Comparison of ENCODE assay signal across 11 cellular contexts in the genomic region with DNA sequence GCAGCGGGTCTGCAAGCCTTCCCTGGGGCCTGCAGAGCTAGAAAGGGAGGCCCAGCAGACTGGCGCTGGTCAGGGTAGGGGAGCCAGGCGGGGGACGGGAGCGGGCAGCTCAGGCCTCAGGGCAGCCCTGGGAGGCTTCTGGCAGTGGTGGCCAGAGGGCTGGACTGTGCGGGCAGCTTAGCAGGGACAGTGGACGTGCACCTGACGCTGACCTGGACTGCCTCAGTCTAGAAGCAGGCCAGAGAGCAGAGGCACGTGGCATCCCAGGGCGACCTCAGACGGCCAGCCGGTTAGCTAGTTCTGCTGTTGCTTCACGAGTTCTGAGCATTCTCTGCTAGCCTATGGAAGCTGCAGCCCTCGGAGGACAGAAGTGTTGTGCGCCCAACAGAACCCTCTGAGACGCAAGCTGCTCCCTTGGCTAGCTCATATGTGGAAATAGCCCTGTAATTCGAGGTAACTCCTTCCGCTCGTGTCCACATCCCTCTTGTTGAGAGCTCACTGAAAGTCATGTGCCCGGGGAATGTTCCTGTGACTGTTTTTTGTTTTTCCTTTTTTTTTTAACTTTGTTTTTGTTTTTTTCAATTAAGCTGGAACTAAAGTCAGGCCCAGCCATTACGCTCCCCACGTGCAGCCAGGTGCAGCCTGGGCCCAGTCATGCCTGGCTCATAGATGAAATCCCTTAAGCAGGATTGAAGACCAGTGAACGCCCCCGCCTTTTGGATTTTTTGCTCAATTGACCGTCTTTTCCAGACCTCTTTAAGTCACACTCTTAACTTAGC. TPM values are rescaled to one million over a fixed set of nuclear protein-coding genes. Genes with fewer than 3 reads are reported as not detected.
DNase-seq lines count a peak whose midpoint lies in the region; ATAC-seq and TF ChIP-seq lines count a peak whose summit lies in the region.
"Had no signal": no experiment of that assay in that cellular context is flagged by ENCODE, and none has a peak within 500 bp of the region (broad histone marks: within the 10 kb centered on the region; RNA-seq: fewer than 3 reads in every experiment).

No MANE protein-coding gene starts in this region.

- peaks cover 15% of the 10 kb centered on the region for H3K79me1 ChIP-seq in mesenchymal stem cell (replicated peaks; ENCODE audit: low read length, poor library complexity, severe bottlenecking)

- no peak overlapping the region for H3K23ac ChIP-seq in mesenchymal stem cell (ENCODE audit: low read length in 2 of 2)

- no peak overlapping the region for H3K18ac ChIP-seq in mesenchymal stem cell (ENCODE audit: low read depth in 1 of 2, low read length in 2 of 2)

- no peak overlapping the region for H2AFZ ChIP-seq in mesenchymal stem cell (ENCODE audit: low read depth, low read length)

- H3K4me2 ChIP-seq in mesenchymal stem cell (ENCODE audit: low read length, poor library complexity, severe bottlenecking) = no peak overlapping the region

- H3K36me3 ChIP-seq in mesenchymal stem cell (ENCODE audit: control insufficient read depth in 1 of 2, insufficient read depth in 2 of 2, low read depth in 1 of 2, low read length in 2 of 2) (peaks cover 52 to 63% of the 10 kb centered on the region in 2 experiments), vagina (peaks cover 0 to 58% of the 10 kb centered on the region in 2 donors)

- no peak overlapping the region for H2BK12ac ChIP-seq in mesenchymal stem cell (ENCODE audit: low read length in 2 of 2)

- H3K9me3 ChIP-seq in mesenchymal stem cell (ENCODE audit: control insufficient read depth, low read length) = no peaks in the 10 kb centered on the region
- H3K9me3 ChIP-seq in vagina = no peaks in the 10 kb centered on the region

- H3K14ac ChIP-seq in mesenchymal stem cell (ENCODE audit: low read length in 2 of 2) = no peak overlapping the region

- ATAC-seq in left cardiac atrium = no peak
- no peak for ATAC-seq in activated CD4-positive, CD25-positive, alpha-beta regulatory T cell treated with anti-CD3 and anti-CD28 coated beads, Interleukin-2, amount 50 U/mL, for 24 hours

- no peak overlapping the region for H2BK15ac ChIP-seq in mesenchymal stem cell (ENCODE audit: low read depth, poor library complexity, severe bottlenecking)

- no peak overlapping the region for H2AK5ac ChIP-seq in mesenchymal stem cell (ENCODE audit: low read length, severe bottlenecking)

- intact Hi-C loops in cardiac septum (cut with DNase I) = loop anchor here (5.0 kb wide), 1 partner anchor 109 kb away; a partner anchor contains a TSS
- intact Hi-C loops in left cardiac atrium (cut with DNase I) = loop anchor here in 1 of 2 donors (10.0 kb wide), 1 partner anchor 131 kb away; a partner anchor contains a TSS
- intact Hi-C loops in vagina (cut with DNase I) = loop anchor here (10.0 kb wide), 2 partner anchors 111 to 171 kb away; a partner anchor contains a TSS

- WGBS in mesenchymal stem cell = 94% methylated on average over 25 of the region's 25 CpGs

- no peak overlapping the region for H3K4ac ChIP-seq in mesenchymal stem cell (ENCODE audit: low read depth in 1 of 2, low read length in 2 of 2)

- H3K4me1 ChIP-seq in mesenchymal stem cell (ENCODE audit: control insufficient read depth, insufficient read depth, low read depth, low read length) = peaks cover 50% of the 10 kb centered on the region
- peaks cover 69% of the 10 kb centered on the region for H3K4me1 ChIP-seq in vagina

- peak overlapping the region; percentile 31 for H3K27ac ChIP-seq in angular gyrus (ENCODE audit: low read depth, low read length)
- H3K27ac ChIP-seq in mesenchymal stem cell (ENCODE audit: low read length, poor library complexity, severe bottlenecking) = peak overlapping the region; percentile 8
- H3K27ac ChIP-seq in vagina = peak overlapping the region; percentile 98

- H2BK120ac ChIP-seq in mesenchymal stem cell (ENCODE audit: low read depth, low read length) = no peak overlapping the region

- H3K27me3 ChIP-seq in mesenchymal stem cell (ENCODE audit: control insufficient read depth in 1 of 2, insufficient read depth in 1 of 2, low read length in 2 of 2) (no peaks in the 10 kb centered on the region), vagina (no peaks in the 10 kb centered on the region)

- peak overlapping the region; percentile 65 for H4K91ac ChIP-seq in mesenchymal stem cell (ENCODE audit: low read length)

- no peak overlapping the region for H2BK5ac ChIP-seq in mesenchymal stem cell (ENCODE audit: low read depth, low read length, poor library complexity, severe bottlenecking)

- no peak for TF ChIP-seq CTCF in vagina (IDR thresholded peaks at IDR 0.05)

- peak overlapping the region; percentile 94 for H3K9ac ChIP-seq in mesenchymal stem cell (ENCODE audit: low read length)

- peak overlapping the region; percentile 60 for H4K8ac ChIP-seq in mesenchymal stem cell (ENCODE audit: low read length)

- DNase-seq in cardiac septum (ENCODE audit: low spot score) = peak; percentile 72
- DNase-seq in left cardiac atrium = no peak
- no peak for DNase-seq in mesenchymal stem cell
- no peak for DNase-seq in vagina (ENCODE audit: extremely low spot score in 2 of 2)
- no peak for DNase-seq in stimulated activated naive CD4-positive, alpha-beta T cell treated with Interleukin-2 at 50 U/mL for 16 hours (lab: John Stamatoyannopoulos, UW)
- DNase-seq in NCI-H1105 (lab: John Stamatoyannopoulos, UW) = no peak
- DNase-seq: central memory CD4-positive, alpha-beta T cell; occipital lobe; RPMI8226 had no signal

- H3K4me3 ChIP-seq in mesenchymal stem cell (ENCODE audit: insufficient read depth in 1 of 2, low read depth in 1 of 2, low read length in 2 of 2) (peak overlapping the region in 1 of 2 experiments; percentile 24), vagina (no peak overlapping the region)

- TF ChIP-seq POLR2A in vagina (IDR thresholded peaks at IDR 0.05) = no peak

RNA-seq across cellular contexts. Expression of a gene that starts 1.9 kb away (rescaled TPM):
- total RNA-seq in cardiac septum (20.0 TPM), left cardiac atrium (10 to 100 TPM; 19.2 to 21.4 TPM), vagina (64.8 TPM)
- 60.2 TPM for polyA plus RNA-seq in mesenchymal stem cell (2013, experiment 1 of 2)
- 59.6 TPM for polyA plus RNA-seq in mesenchymal stem cell (2013, experiment 2 of 2)

RNA-seq across cellular contexts. Expression of a gene that starts 4.3 kb away (rescaled TPM):
- total RNA-seq in cardiac septum (318 TPM), left cardiac atrium (100 to 1,000 TPM; 229 to 379 TPM), vagina (192 TPM)
- polyA plus RNA-seq in mesenchymal stem cell (2013, experiment 1 of 2) = 118 TPM
- polyA plus RNA-seq in mesenchymal stem cell (2013, experiment 2 of 2) = 120 TPM

RNA-seq across cellular contexts. Expression of a gene that starts 12.2 kb away (rescaled TPM):
- not detected for total RNA-seq in cardiac septum
- total RNA-seq in left cardiac atrium = not detected
- polyA plus RNA-seq in mesenchymal stem cell (2013, experiment 1 of 2) = 0.06 TPM
- 0.15 TPM for polyA plus RNA-seq in mesenchymal stem cell (2013, experiment 2 of 2)
- not detected for total RNA-seq in vagina

RNA-seq across cellular contexts. Expression of a gene that starts 25.1 kb away (rescaled TPM):
- total RNA-seq in cardiac septum (97.5 TPM), left cardiac atrium (100 to 1,000 TPM in 1 of 2 donors, 10 to 100 TPM in 1; 58.7 to 148 TPM), vagina (170 TPM)
- polyA plus RNA-seq in mesenchymal stem cell (2013, experiment 1 of 2) = 58.6 TPM
- polyA plus RNA-seq in mesenchymal stem cell (2013, experiment 2 of 2) = 58.0 TPM

RNA-seq across cellular contexts. Expression of a gene that starts 31.9 kb away (rescaled TPM):
- total RNA-seq in cardiac septum (486 TPM), left cardiac atrium (100 to 1,000 TPM; 540 to 639 TPM), vagina (154 TPM)
- 121 TPM for polyA plus RNA-seq in mesenchymal stem cell (2013, experiment 1 of 2)
- 127 TPM for polyA plus RNA-seq in mesenchymal stem cell (2013, experiment 2 of 2)

Comparison
In these comparisons a context has a peak if more than half of its experiments do, and no peak if none do; other contexts are left out.
1. H3K27ac ChIP-seq: peak in every context shown above with its lines; median percentile 98 in vagina; 31 in angular gyrus; 8 in mesenchymal stem cell.